26 cellular contexts compared by ENCODE assay signal in the genomic region with DNA sequence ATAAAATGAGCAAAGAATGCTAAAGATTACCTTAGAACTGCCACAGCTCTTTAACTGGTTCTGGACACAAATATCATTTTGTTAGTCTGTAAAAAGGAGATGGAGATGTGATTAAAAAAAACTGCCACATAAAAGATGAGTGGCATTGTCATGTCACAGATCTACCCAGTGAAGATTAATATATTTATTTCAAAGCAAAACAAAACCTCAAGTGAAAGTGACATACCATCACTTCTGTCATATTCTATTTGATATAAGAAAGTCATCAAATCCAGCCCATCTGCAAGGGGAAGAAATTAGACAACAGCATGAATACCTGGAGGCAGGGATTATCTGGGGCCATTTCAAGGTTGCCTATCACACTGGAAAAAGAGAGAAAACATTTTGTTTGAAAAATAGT.
"Had no signal": no experiment of that assay in that cellular context is flagged by ENCODE, and none has a peak within 500 bp of the region (broad histone marks: within the 10 kb centered on the region; RNA-seq: fewer than 3 reads in every experiment).

No MANE protein-coding gene starts in this region.

- DNase-seq: stimulated activated CD4-positive, alpha-beta T cell treated with anti-CD3 and anti-CD28 coated beads, Interleukin-2, amount 100 ng/mL, for 48 hours; stimulated activated CD4-positive, alpha-beta T cell treated with anti-CD3 and anti-CD28 coated beads, Interleukin-4, amount 100 ng/mL, for 1 hour; stimulated activated CD4-positive, alpha-beta T cell treated with anti-CD3 and anti-CD28 coated beads, Interleukin-4, amount 100 ng/mL, for 24 hours; stimulated activated CD4-positive, alpha-beta T cell treated with anti-CD3 and anti-CD28 coated beads, Interleukin-4, amount 100 ng/mL, for 4 hours; stimulated activated CD8-positive, alpha-beta memory T cell treated with anti-CD3 and anti-CD28 coated beads, Interleukin-4, amount 100 ng/mL, for 48 hours; stimulated activated naive B cell treated with anti-CD40 and anti-IgM and Interleukin-4, amounts not matched to agents 10 μg/mL and 1 μg/mL and 100 μg/mL, for 72 hours; stimulated activated naive CD4-positive, alpha-beta T cell; stimulated activated naive CD4-positive, alpha-beta T cell treated with Interleukin-2 at 50 U/mL for 16 hours; stimulated activated naive CD8-positive, alpha-beta T cell treated with anti-CD3 and anti-CD28 coated beads, Interleukin-15, amount 100 ng/mL, for 72 hours; stimulated activated naive CD8-positive, alpha-beta T cell treated with anti-CD3 and anti-CD28 coated beads, Interleukin-15, Interleukin-2, amounts not matched to agents 100 U/mL and 50 U/mL, for 24 hours; stomach; substantia nigra; testis; thyroid gland; tibial artery; transverse colon; trophoblast cell; upper lobe of left lung; upper lobe of right lung; uterus had no signal

- H3K27me3 ChIP-seq: stomach, suprapubic skin, testis, thyroid gland, tibial artery, tibial nerve, transverse colon, upper lobe of left lung, upper lobe of right lung, vagina had no signal

- H3K9me3 ChIP-seq: suprapubic skin, testis, thoracic aorta, thyroid gland, tibial artery, tibial nerve, transverse colon, upper lobe of left lung, upper lobe of right lung, uterus, vagina had no signal

- H3K36me3 ChIP-seq: stomach, suprapubic skin, thoracic aorta, thyroid gland, tibial artery, tibial nerve, transverse colon, upper lobe of left lung, upper lobe of right lung, uterus, vagina had no signal

- ATAC-seq: stimulated activated effector memory CD8-positive, alpha-beta T cell treated with anti-CD3 and anti-CD28 coated beads, Interleukin-12 subunit alpha, Interleukin-12 subunit beta, amount 100 ng/mL, for 72 hours; stimulated activated memory B cell treated with anti-CD40 and anti-IgM and Interleukin-4, amounts not matched to agents 10 μg/mL and 1 μg/mL and 100 μg/mL, for 72 hours; stimulated activated naive B cell treated with anti-CD40 and anti-IgM and Interleukin-4, amounts not matched to agents 10 μg/mL and 1 μg/mL and 100 μg/mL, for 72 hours; stimulated activated naive CD8-positive, alpha-beta T cell treated with anti-CD3 and anti-CD28 coated beads, Interleukin-15, amount 100 ng/mL, for 72 hours; stimulated activated naive CD8-positive, alpha-beta T cell treated with anti-CD3 and anti-CD28 coated beads, Interleukin-15, Interleukin-2, amounts not matched to agents 100 U/mL and 50 U/mL, for 24 hours; upper lobe of right lung had no signal

- H3K4me3 ChIP-seq: stomach, suprapubic skin, testis, thoracic aorta, thyroid gland, tibial artery, tibial nerve, transverse colon, upper lobe of left lung, upper lobe of right lung, uterus, vagina had no signal

- H3K27ac ChIP-seq: stomach, suprapubic skin, testis, thoracic aorta, thyroid gland, tibial artery, tibial nerve, transverse colon, upper lobe of left lung, upper lobe of right lung, uterus, vagina had no signal
